Comparison of ENCODE assay signal across 15 cellular contexts in the genomic region with DNA sequence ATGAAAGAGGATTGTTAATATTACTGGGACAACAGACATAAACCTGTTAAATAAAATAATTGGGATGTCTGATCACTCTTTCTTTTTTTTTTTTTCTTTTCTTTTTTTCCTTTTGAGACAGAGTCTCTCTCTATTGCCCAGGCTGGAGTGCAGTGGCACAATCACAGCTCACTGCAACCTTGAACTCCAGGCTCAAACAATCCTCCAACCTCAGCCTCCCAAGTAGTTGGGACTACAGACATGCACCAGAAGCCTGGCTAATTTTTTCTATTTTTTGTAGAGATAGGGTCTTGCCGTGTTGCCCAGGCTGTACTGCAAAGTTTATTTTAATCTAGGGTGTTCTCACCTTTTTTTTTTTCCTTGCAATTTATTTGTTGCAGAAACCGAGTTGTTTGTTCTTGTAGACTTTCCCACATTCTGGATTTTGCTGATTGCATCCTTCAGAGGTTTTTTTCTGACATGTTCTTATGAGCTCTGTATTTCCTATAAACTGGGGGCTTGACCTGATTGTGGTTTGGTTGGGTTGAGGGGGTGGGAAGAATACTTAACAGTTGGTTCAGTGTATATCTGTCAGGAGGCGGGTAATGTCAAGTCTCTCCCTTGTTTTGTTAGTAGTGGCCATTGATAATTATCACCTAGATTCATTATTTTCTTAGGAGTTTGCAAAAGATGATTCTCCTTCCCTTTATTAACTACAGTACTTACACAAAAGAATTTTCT.
DNase-seq lines count a peak whose midpoint lies in the region; ATAC-seq and TF ChIP-seq lines count a peak whose summit lies in the region.
"Had no signal": no experiment of that assay in that cellular context is flagged by ENCODE, and none has a peak within 500 bp of the region (broad histone marks: within the 10 kb centered on the region; RNA-seq: fewer than 3 reads in every experiment).

No MANE protein-coding gene starts in this region.

- DNase-seq in EL (peak; percentile 6), chondrocyte (ENCODE audit: low spot score) (no peak), neural crest cell (ENCODE audit: low read depth, low spot score) (no peak), DMS79 (lab: John Stamatoyannopoulos, UW) (no peak)
- DNase-seq: activated naive CD4-positive, alpha-beta T cell treated with anti-CD3 and anti-CD28 coated beads for 36 hours; MM.1S; NCI-H2029 treated with DMSO at 0.1 percent for 48 hours; stimulated activated CD4-positive, alpha-beta T cell treated with anti-CD3 and anti-CD28 coated beads, Interleukin-4, amount 100 ng/mL, for 4 hours; stimulated activated naive CD4-positive, alpha-beta T cell treated with Interleukin-2 at 50 U/mL for 16 hours had no signal

- H3K4me3 ChIP-seq in Loucy (ENCODE audit: low read length, poor library complexity, severe bottlenecking): no peak overlapping the region
- H3K4me3 ChIP-seq: gastroesophageal sphincter had no signal

- H3K79me2 ChIP-seq in Loucy (ENCODE audit: insufficient read depth, low read length): no peaks in the 10 kb centered on the region

- H3F3A ChIP-seq in Loucy (ENCODE audit: low read depth): no peaks in the 10 kb centered on the region

- H3K4me2 ChIP-seq in Loucy (ENCODE audit: low read depth, low read length, poor library complexity, severe bottlenecking): peak overlapping the region; percentile 36

- H3K27me3 ChIP-seq in Loucy (ENCODE audit: insufficient read depth, low read length, poor library complexity, severe bottlenecking): no peaks in the 10 kb centered on the region
- H3K27me3 ChIP-seq: gastroesophageal sphincter had no signal

- no peaks in the 10 kb centered on the region for H3K27me3 Mint-ChIP-seq in chondrocyte (ENCODE audit: low read depth)
- peaks cover 25% of the 10 kb centered on the region for H3K27me3 Mint-ChIP-seq in neural crest cell (ENCODE audit: low read depth)

- peaks cover 21% of the 10 kb centered on the region for H3K4me1 ChIP-seq in Loucy (ENCODE audit: insufficient read depth, low read length, poor library complexity, severe bottlenecking)

- H3K4me1 Mint-ChIP-seq in chondrocyte (ENCODE audit: low read depth) (peaks cover 13% of the 10 kb centered on the region), neural crest cell (peaks cover 28% of the 10 kb centered on the region)

- H3K9me3 ChIP-seq in Loucy (ENCODE audit: insufficient read depth, low read depth, low read length): no peaks in the 10 kb centered on the region
- H3K9me3 ChIP-seq: gastroesophageal sphincter had no signal

- H3K9ac ChIP-seq in Loucy (ENCODE audit: low read depth, low read length, poor library complexity, severe bottlenecking): no peak overlapping the region

- TF ChIP-seq CTCF in Loucy (conservative IDR thresholded peaks at IDR 0.05; ENCODE audit: low read length) (no peak), chondrocyte (IDR thresholded peaks at IDR 0.05) (no peak), neural crest cell (conservative IDR thresholded peaks at IDR 0.05) (no peak)

- ATAC-seq in HG02970 (IDR thresholded peaks at IDR 0.05; ENCODE audit: low FRiP score, unreplicated experiment): no peak
- ATAC-seq in GM19455 (IDR thresholded peaks at IDR 0.05; ENCODE audit: unreplicated experiment): no peak
- ATAC-seq in HG03159 (IDR thresholded peaks at IDR 0.05; ENCODE audit: unreplicated experiment): no peak

- H3K36me3 Mint-ChIP-seq in chondrocyte (ENCODE audit: low read depth) (no peaks in the 10 kb centered on the region), neural crest cell (ENCODE audit: low read depth) (no peaks in the 10 kb centered on the region)
- H3K36me3 Mint-ChIP-seq: CD14-positive monocyte had no signal

- H3K27ac Mint-ChIP-seq in chondrocyte (ENCODE audit: unreplicated experiment) (peak overlapping the region; percentile 66), neural crest cell (ENCODE audit: unreplicated experiment) (peak overlapping the region; percentile 48)
- H3K27ac Mint-ChIP-seq: activated naive CD4-positive, alpha-beta T cell treated with anti-CD3 and anti-CD28 coated beads for 36 hours had no signal

- H3K4me3 Mint-ChIP-seq in chondrocyte (ENCODE audit: unreplicated experiment) (no peak overlapping the region), neural crest cell (no peak overlapping the region)
- H3K4me3 Mint-ChIP-seq: activated naive CD4-positive, alpha-beta T cell treated with anti-CD3 and anti-CD28 coated beads for 36 hours; CD14-positive monocyte had no signal

- no peaks in the 10 kb centered on the region for H3K9me2 ChIP-seq in Loucy (replicated peaks; ENCODE audit: low read depth, low read length)

- H3K9me3 Mint-ChIP-seq in chondrocyte (ENCODE audit: low read depth) (no peaks in the 10 kb centered on the region), neural crest cell (no peaks in the 10 kb centered on the region)
- H3K9me3 Mint-ChIP-seq: activated naive CD4-positive, alpha-beta T cell treated with anti-CD3 and anti-CD28 coated beads for 36 hours; CD14-positive monocyte had no signal

- H3K36me3 ChIP-seq in Loucy (ENCODE audit: insufficient read depth, low read length): no peaks in the 10 kb centered on the region
- H3K36me3 ChIP-seq: gastroesophageal sphincter had no signal

- H2AFZ ChIP-seq in Loucy (ENCODE audit: low read length): no peak overlapping the region

- H4K20me1 ChIP-seq in Loucy (ENCODE audit: insufficient read depth, low read length, poor library complexity, severe bottlenecking): no peaks in the 10 kb centered on the region
